8 cellular contexts compared by ENCODE assay signal in genomic region chr3:173397161-173398110, GRCh38. TPM values are rescaled to one million over a fixed set of nuclear protein-coding genes. Genes with fewer than 3 reads are reported as not detected.
DNase-seq lines count a peak whose midpoint lies in the region; ATAC-seq, FAIRE-seq and TF ChIP-seq lines count a peak whose summit lies in the region.

NLGN1 (plus strand) TSS chr3:173397744.

- no peak for TF ChIP-seq POLR2A in HepG2 (IDR thresholded peaks at IDR 0.05; ENCODE audit: insufficient read depth in 1 of 2, low read depth in 2 of 2, low read length in 2 of 2)

- no peak for FAIRE-seq in HepG2 (lab: Jason Lieb, UNC)

- H3K4me1 Mint-ChIP-seq in CD4-positive, alpha-beta T cell (ENCODE audit: low read depth): peaks cover 34% of the 10 kb centered on the region
- peaks cover 12% of the 10 kb centered on the region for H3K4me1 Mint-ChIP-seq in stimulated activated effector memory CD8-positive, alpha-beta T cell treated with anti-CD3 and anti-CD28 coated beads, Interleukin-12 subunit alpha, Interleukin-12 subunit beta, amount 100 ng/mL, for 72 hours

- no peaks in the 10 kb centered on the region for H3K36me3 ChIP-seq in SJCRH30
- H3K36me3 ChIP-seq in HepG2 (replicated peaks in 1 of 2; ENCODE audit: control insufficient read depth in 1 of 2, insufficient read depth in 2 of 2, low read length in 2 of 2): no peaks in the 10 kb centered on the region

- CTCF ChIA-PET in CD4-positive, alpha-beta T cell (lab: Charles Lee): no interaction called here
- CTCF ChIA-PET in HepG2 (lab: Yijun Ruan, JAX; ENCODE audit: low intra/inter-chr PET ratio, low total read pairs): no interaction called here

- BruUV-seq in HepG2 (replicated peaks; lab: Mats Ljungman, UMichigan): no TSS peak

- TF ChIP-seq RAD21 in HepG2 (CRISPR knock-in tag; IDR thresholded peaks at IDR 0.05): no peak

- no peak within 1 kb of the TSS for H2AFZ ChIP-seq in HepG2 (ENCODE audit: low read length)

- no peak within 1 kb of the TSS for H3K27ac ChIP-seq in CD4-positive, alpha-beta T cell (ENCODE audit: low read depth, low read length)
- peak within 1 kb of the TSS; percentile 87 for H3K27ac ChIP-seq in SJCRH30
- no peak within 1 kb of the TSS for H3K27ac ChIP-seq in HepG2 (ENCODE audit: extremely low read length, insufficient read depth, low read length)

- H3K9ac ChIP-seq in HepG2 (ENCODE audit: insufficient read depth, low read depth, low read length): no peak within 1 kb of the TSS

- H4K20me1 ChIP-seq in HepG2 (ENCODE audit: insufficient read depth, low read length): no peaks in the 10 kb centered on the region

- peaks cover 85% of the 10 kb centered on the region for H3K27me3 Mint-ChIP-seq in CD4-positive, alpha-beta T cell

- TF ChIP-seq EP300 in HepG2 (IDR thresholded peaks at IDR 0.05; ENCODE audit: low read depth in 2 of 2, low read length in 2 of 2) (no peak), HepG2 (CRISPR knock-in tag; IDR thresholded peaks at IDR 0.05; ENCODE audit: borderline replicate concordance) (no peak)

- in situ Hi-C loops in HepG2 (cut with HindIII; ENCODE audit: extremely low pct_ligation_motif_present, low pct_unique_long_range_greater_than_20kb): no loop called here

- H3K9me3 ChIP-seq in CD4-positive, alpha-beta T cell (ENCODE audit: control insufficient read depth, low read length): no peaks in the 10 kb centered on the region
- H3K9me3 ChIP-seq in SJCRH30 (replicated peaks) (no peaks in the 10 kb centered on the region), HepG2 (ENCODE audit: low read length) (no peaks in the 10 kb centered on the region)

- TF ChIP-seq CTCF in CD4-positive, alpha-beta T cell (IDR thresholded peaks at IDR 0.05): no peak
- no peak for TF ChIP-seq CTCF in HepG2 (CRISPR knock-in tag; IDR thresholded peaks at IDR 0.05)

- WGBS in HepG2 (ENCODE audit: low lambda C conversion rate): 40% methylated on average over 70 of the region's 70 CpGs

- DNase-seq in CD4-positive, alpha-beta T cell: no peak
- DNase-seq in HuH-7.5 (ENCODE audit: low spot score) (peak; percentile 21), SJCRH30 (peak; percentile 73 to 77), ecto neural progenitor cell (ENCODE audit: low spot score) (peak; percentile 85), HepG2 (ENCODE audit: low spot score) (no peak)
- DNase-seq in stimulated activated effector memory CD8-positive, alpha-beta T cell treated with anti-CD3 and anti-CD28 coated beads, Interleukin-12 subunit alpha, Interleukin-12 subunit beta, amount 100 ng/mL, for 72 hours (ENCODE audit: low spot score in 2 of 2): no peak

- no peaks in the 10 kb centered on the region for H3K36me3 Mint-ChIP-seq in CD4-positive, alpha-beta T cell (ENCODE audit: low read depth)
- no peaks in the 10 kb centered on the region for H3K36me3 Mint-ChIP-seq in stimulated activated effector memory CD8-positive, alpha-beta T cell treated with anti-CD3 and anti-CD28 coated beads, Interleukin-12 subunit alpha, Interleukin-12 subunit beta, amount 100 ng/mL, for 72 hours

- H3K4me2 ChIP-seq in HepG2 (ENCODE audit: low read depth, low read length): peak within 1 kb of the TSS; percentile 1; the same call in 1 of the 2 replicates

- peak within 1 kb of the TSS; percentile 78 for H3K4me3 ChIP-seq in SJCRH30
- no peak within 1 kb of the TSS for H3K4me3 ChIP-seq in HepG2 (replicated peaks in 1 of 3; ENCODE audit: insufficient read depth in 1 of 3, low read depth in 2 of 3, low read length in 3 of 3)

- H3K4me1 ChIP-seq in SJCRH30 (no peaks in the 10 kb centered on the region), HepG2 (ENCODE audit: insufficient read depth, low read length) (no peaks in the 10 kb centered on the region)

- H3K9me3 Mint-ChIP-seq in CD4-positive, alpha-beta T cell: no peaks in the 10 kb centered on the region
- H3K9me3 Mint-ChIP-seq in stimulated activated effector memory CD8-positive, alpha-beta T cell treated with anti-CD3 and anti-CD28 coated beads, Interleukin-12 subunit alpha, Interleukin-12 subunit beta, amount 100 ng/mL, for 72 hours: no peaks in the 10 kb centered on the region

- POLR2A ChIA-PET in CD4-positive, alpha-beta T cell (lab: Charles Lee): no interaction called here
- POLR2A ChIA-PET in HepG2 (lab: Yijun Ruan, JAX): no interaction called here

- H3K4me3 Mint-ChIP-seq in CD4-positive, alpha-beta T cell: peak within 1 kb of the TSS; percentile 70
- peak within 1 kb of the TSS; percentile 58 for H3K4me3 Mint-ChIP-seq in stimulated activated effector memory CD8-positive, alpha-beta T cell treated with anti-CD3 and anti-CD28 coated beads, Interleukin-12 subunit alpha, Interleukin-12 subunit beta, amount 100 ng/mL, for 72 hours

- peaks cover 59% of the 10 kb centered on the region for H3K27me3 ChIP-seq in CD4-positive, alpha-beta T cell (ENCODE audit: control insufficient read depth, insufficient read depth, low read length)
- H3K27me3 ChIP-seq in SJCRH30 (no peaks in the 10 kb centered on the region), HepG2 (ENCODE audit: control insufficient read depth in 1 of 2, insufficient read depth in 2 of 2, low read length in 2 of 2) (peaks cover 0 to 21% of the 10 kb centered on the region in 2 experiments; a peak in 2 of 5 replicates)

- no peak within 1 kb of the TSS for H3K27ac Mint-ChIP-seq in CD4-positive, alpha-beta T cell
- no peak within 1 kb of the TSS for H3K27ac Mint-ChIP-seq in stimulated activated effector memory CD8-positive, alpha-beta T cell treated with anti-CD3 and anti-CD28 coated beads, Interleukin-12 subunit alpha, Interleukin-12 subunit beta, amount 100 ng/mL, for 72 hours

- intact Hi-C loops in CD4-positive, alpha-beta T cell (cut with DNase I, micrococcal nuclease): no loop called here
- intact Hi-C loops in HepG2 (cut with micrococcal nuclease; ENCODE audit: unreplicated experiment): no loop called here

- ATAC-seq in CD4-positive, alpha-beta T cell (ENCODE audit: poor library complexity): no peak
- ATAC-seq in HepG2: peak; percentile 83
- ATAC-seq in stimulated activated effector memory CD8-positive, alpha-beta T cell treated with anti-CD3 and anti-CD28 coated beads, Interleukin-12 subunit alpha, Interleukin-12 subunit beta, amount 100 ng/mL, for 72 hours: no peak
- ATAC-seq in HG02610 (IDR thresholded peaks at IDR 0.05; ENCODE audit: unreplicated experiment): no peak
- no peak for ATAC-seq in HG03108 (IDR thresholded peaks at IDR 0.05; ENCODE audit: unreplicated experiment)

- no peaks in the 10 kb centered on the region for H3K79me2 ChIP-seq in HepG2 (ENCODE audit: insufficient read depth, low read length)

TF ChIP-seq in HepG2, 621 proteins besides CTCF, POLR2A, EP300 and RAD21 (continues in another document):
- TF ChIP-seq HDAC1 (CRISPR knock-in tag; IDR thresholded peaks at IDR 0.05) (no peak), HBP1 (CRISPR knock-in tag; IDR thresholded peaks at IDR 0.05; ENCODE audit: low read depth) (no peak), EZH2 (conservative IDR thresholded peaks at IDR 0.05; ENCODE audit: low read depth, low read length) (no peak), ELF4 (CRISPR knock-in tag; IDR thresholded peaks at IDR 0.05; ENCODE audit: borderline replicate concordance) (no peak), ZNF564 (CRISPR knock-in tag; IDR thresholded peaks at IDR 0.05) (no peak), ZNF784 (CRISPR knock-in tag; IDR thresholded peaks at IDR 0.05; ENCODE audit: borderline replicate concordance) (no peak), ZFAT (CRISPR knock-in tag; conservative IDR thresholded peaks at IDR 0.05) (no peak)

RNA-seq across cellular contexts. Expression of gene NLGN1, which starts in this region (rescaled TPM):
- not detected for total RNA-seq in CD4-positive, alpha-beta T cell
- total RNA-seq in SJCRH30 (2014; rRNA removed; shearing (Covaris generic)): 15.6 and 20.7 TPM in 2 replicates
- not detected in 2 replicates for total RNA-seq in HepG2 (2016; rRNA removed; fragmentation: Illumina TruSeq; extraction: Trizol)
- total RNA-seq in HepG2 (2016; cell fraction: cytosol; rRNA removed; fragmentation: Illumina TruSeq; extraction: Trizol; ENCODE audit: low read depth): not detected in 2 replicates
- not detected in 2 replicates for total RNA-seq in HepG2 (2016; cell fraction: insoluble cytoplasmic fraction; rRNA removed; fragmentation: Illumina TruSeq; extraction: Trizol)
- total RNA-seq in HepG2 (2016; cell fraction: membrane; rRNA removed; fragmentation: Illumina TruSeq; extraction: Trizol): not detected in 2 replicates
- not detected in 2 replicates for total RNA-seq in HepG2 (2016; cell fraction: nucleus; rRNA removed; fragmentation: Illumina TruSeq; extraction: Trizol)
- polyA plus RNA-seq in HepG2 (2011; rRNA removed): not detected in 2 replicates
- polyA plus RNA-seq in HepG2 (2011; cell fraction: cytosol; rRNA removed): not detected in 2 replicates
- not detected in 2 replicates for polyA plus RNA-seq in HepG2 (2011; cell fraction: nucleus; rRNA removed)
- polyA plus RNA-seq in HepG2 (2012): not detected in 2 replicates
- not detected in 2 replicates for polyA plus RNA-seq in HepG2 (2016; cell fraction: cytosol; fragmentation: Illumina TruSeq; extraction: Trizol; ENCODE audit: low read depth)
- not detected in 2 replicates for polyA plus RNA-seq in HepG2 (2016; cell fraction: insoluble cytoplasmic fraction; fragmentation: Illumina TruSeq; extraction: Trizol; ENCODE audit: low read depth)
- not detected in 2 replicates for polyA plus RNA-seq in HepG2 (2016; cell fraction: membrane; fragmentation: Illumina TruSeq; extraction: Trizol; ENCODE audit: low read depth)
- not detected in 2 replicates for polyA plus RNA-seq in HepG2 (2016; cell fraction: nucleus; fragmentation: Illumina TruSeq; extraction: Trizol; ENCODE audit: insufficient read depth, low read depth)
- not detected in 2 replicates for polyA minus RNA-seq in HepG2 (2011; rRNA and poly(A)+ RNA removed; ENCODE audit: low replicate concordance)
- polyA minus RNA-seq in HepG2 (2011; cell fraction: cytosol; rRNA and poly(A)+ RNA removed): not detected in 2 replicates
- not detected in 2 replicates for polyA minus RNA-seq in HepG2 (2011; cell fraction: nucleus; rRNA and poly(A)+ RNA removed)

Comparison
In these comparisons a context has a peak if more than half of its experiments do, and no peak if none do; other contexts are left out.
1. RNA of gene NLGN1 (total RNA-seq): 15.6 to 20.7 TPM in SJCRH30; not detected in CD4-positive, alpha-beta T cell and not detected in HepG2; every median in the first group is over 10 times any median in the second.
2. Peak in ATAC-seq and H3K4me2 ChIP-seq in HepG2; RNA of the gene not detected or under 1 TPM.
3. DNase-seq: peak in HuH-7.5 (single experiment), SJCRH30 (2 of 2) and ecto neural progenitor cell (single experiment); none in CD4-positive, alpha-beta T cell (0 of 10), HepG2 (single experiment) and stimulated activated effector memory CD8-positive, alpha-beta T cell treated with anti-CD3 and anti-CD28 coated beads, Interleukin-12 subunit alpha, Interleukin-12 subunit beta, amount 100 ng/mL, for 72 hours (0 of 2).